Comparison of ENCODE assay signal across 15 cellular contexts in the genomic region with DNA sequence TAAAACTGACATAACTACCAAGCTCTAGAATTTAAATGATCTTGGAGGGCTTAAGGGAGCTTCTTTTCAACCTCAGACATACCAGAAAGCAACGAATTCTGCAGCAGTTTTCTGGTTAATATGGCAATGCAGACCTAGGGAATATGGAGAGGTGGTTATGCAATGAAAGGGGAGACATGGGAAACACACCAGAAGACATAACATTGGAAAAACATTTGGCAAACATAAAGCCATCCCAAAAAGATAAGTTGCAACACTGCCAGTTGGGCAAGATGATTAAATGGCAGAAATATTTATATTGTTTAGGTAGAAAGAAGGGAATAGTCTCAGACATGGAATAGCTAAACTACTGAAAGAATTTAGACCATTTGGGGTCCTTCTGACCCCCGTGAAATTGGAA.
A peak's percentile ranks its signal among the peaks of the same experiment; 100 is the strongest.
DNase-seq lines count a peak whose midpoint lies in the region; ATAC-seq and TF ChIP-seq lines count a peak whose summit lies in the region.
"Had no signal": no experiment of that assay in that cellular context is flagged by ENCODE, and none has a peak within 500 bp of the region (broad histone marks: within the 10 kb centered on the region; RNA-seq: fewer than 3 reads in every experiment).

No MANE protein-coding gene starts in this region.

- DNase-seq in EL: peak; percentile 13
- DNase-seq in Karpas-422: peak; percentile 21
- peak; percentile 17 for DNase-seq in fibroblast of the aortic adventitia (ENCODE audit: low read depth)
- no peak for DNase-seq in immature natural killer cell
- no peak for DNase-seq in activated naive CD4-positive, alpha-beta T cell treated with anti-CD3 and anti-CD28 coated beads, Interleukin-2, amount 50 U/mL, for 72 hours (ENCODE audit: low spot score in 2 of 2)
- DNase-seq: AML-193; Caco-2; CD8-positive, alpha-beta memory T cell; DND-41; GOT3; H9 had no signal

- H4K20me1 ChIP-seq in Karpas-422 (ENCODE audit: insufficient read depth, low read depth, low read length): no peaks in the 10 kb centered on the region
- H4K20me1 ChIP-seq: BLaER1 had no signal

- no peaks in the 10 kb centered on the region for H3K36me3 Mint-ChIP-seq in immature natural killer cell
- H3K36me3 Mint-ChIP-seq in activated naive CD4-positive, alpha-beta T cell treated with anti-CD3 and anti-CD28 coated beads, Interleukin-2, amount 50 U/mL, for 72 hours: peaks cover 0 to 5% of the 10 kb centered on the region in 2 donors
- H3K36me3 Mint-ChIP-seq: CD8-positive, alpha-beta memory T cell had no signal

- no peak overlapping the region for H3K4me2 ChIP-seq in Karpas-422 (ENCODE audit: low read depth, low read length, poor library complexity, severe bottlenecking)
- H3K4me2 ChIP-seq: A549, BLaER1 had no signal

- H3K4me3 ChIP-seq in Karpas-422 (ENCODE audit: low read length) (no peak overlapping the region), fibroblast of the aortic adventitia (ENCODE audit: low read depth, low read length) (no peak overlapping the region)
- H3K4me3 ChIP-seq: A549, BLaER1, GM12878 had no signal

- H3K9me3 Mint-ChIP-seq in immature natural killer cell: peaks cover 0 to 15% (median 7%) of the 10 kb centered on the region in 6 donors
- peaks cover 9 to 10% of the 10 kb centered on the region in 2 donors for H3K9me3 Mint-ChIP-seq in activated naive CD4-positive, alpha-beta T cell treated with anti-CD3 and anti-CD28 coated beads, Interleukin-2, amount 50 U/mL, for 72 hours

- H3K4me3 Mint-ChIP-seq in immature natural killer cell: no peak overlapping the region
- H3K4me3 Mint-ChIP-seq: CD8-positive, alpha-beta memory T cell; H9 had no signal

- peaks cover 7% of the 10 kb centered on the region; the same call in 1 of the 2 replicates for H3K9me3 ChIP-seq in Karpas-422 (ENCODE audit: low read length)

- no peaks in the 10 kb centered on the region for H3K27me3 ChIP-seq in Karpas-422 (ENCODE audit: low read length)
- H3K27me3 ChIP-seq: BLaER1 had no signal

- H2AFZ ChIP-seq in Karpas-422 (ENCODE audit: low read length): no peak overlapping the region

- no peaks in the 10 kb centered on the region for H3K4me1 Mint-ChIP-seq in immature natural killer cell
- H3K4me1 Mint-ChIP-seq: CD8-positive, alpha-beta memory T cell had no signal

- H3K9me2 ChIP-seq in Karpas-422 (replicated peaks; ENCODE audit: insufficient read depth, low read length): no peaks in the 10 kb centered on the region

- H3K79me2 ChIP-seq in Karpas-422 (ENCODE audit: low read length): no peaks in the 10 kb centered on the region

- no peak overlapping the region for H3K27ac ChIP-seq in Karpas-422 (ENCODE audit: low read length)
- H3K27ac ChIP-seq: A549, BLaER1 had no signal

- no peak overlapping the region for H3K9ac ChIP-seq in Karpas-422 (ENCODE audit: low read length)
- H3K9ac ChIP-seq: BLaER1 had no signal

- no peaks in the 10 kb centered on the region for H3K4me1 ChIP-seq in Karpas-422 (ENCODE audit: low read length)
- H3K4me1 ChIP-seq: A549, BLaER1, Caco-2 had no signal

- ATAC-seq in GM21723 (IDR thresholded peaks at IDR 0.05; ENCODE audit: unreplicated experiment): no peak
- no peak for ATAC-seq in activated naive CD4-positive, alpha-beta T cell treated with anti-CD3 and anti-CD28 coated beads, Interleukin-2, amount 50 U/mL, for 72 hours
- ATAC-seq: A549, GM12878 had no signal

- peaks cover 0 to 11% (median 0%) of the 10 kb centered on the region in 3 donors for H3K27me3 Mint-ChIP-seq in immature natural killer cell (ENCODE audit: low read depth in 3 of 3)

- no peak for TF ChIP-seq CTCF in fibroblast of the aortic adventitia (IDR thresholded peaks at IDR 0.05; ENCODE audit: insufficient read depth, low read length)

- no peak overlapping the region for H3K27ac Mint-ChIP-seq in immature natural killer cell
- H3K27ac Mint-ChIP-seq in activated naive CD4-positive, alpha-beta T cell treated with anti-CD3 and anti-CD28 coated beads, Interleukin-2, amount 50 U/mL, for 72 hours: no peak overlapping the region
- H3K27ac Mint-ChIP-seq: CD8-positive, alpha-beta memory T cell; H9 had no signal

- no peaks in the 10 kb centered on the region for H3K36me3 ChIP-seq in Karpas-422 (ENCODE audit: insufficient read depth, low read length)
- H3K36me3 ChIP-seq: BLaER1 had no signal

Comparison
In these comparisons a context has a peak if more than half of its experiments do, and no peak if none do; other contexts are left out.
1. DNase-seq: peak in EL (single experiment), Karpas-422 (single experiment) and fibroblast of the aortic adventitia (single experiment); none in immature natural killer cell (0 of 3) and activated naive CD4-positive, alpha-beta T cell treated with anti-CD3 and anti-CD28 coated beads, Interleukin-2, amount 50 U/mL, for 72 hours (0 of 2).